Comparison of ENCODE assay signal across 14 cellular contexts in genomic region chr22:26902401-26903029, GRCh38.
DNase-seq lines count a peak whose midpoint lies in the region; ATAC-seq and TF ChIP-seq lines count a peak whose summit lies in the region.
"Had no signal": no experiment of that assay in that cellular context is flagged by ENCODE, and none has a peak within 500 bp of the region (broad histone marks: within the 10 kb centered on the region; RNA-seq: fewer than 3 reads in every experiment).

No MANE protein-coding gene starts in this region.

- H3K4me1 ChIP-seq in CD8-positive, alpha-beta T cell (ENCODE audit: insufficient read depth, low read length) = peaks cover 10% of the 10 kb centered on the region
- H3K4me1 ChIP-seq in ectodermal cell (ENCODE audit: control insufficient read depth, insufficient read depth, low read length) = peaks cover 10% of the 10 kb centered on the region
- H3K4me1 ChIP-seq: psoas muscle had no signal

- TF ChIP-seq CTCF in CD8-positive, alpha-beta T cell (IDR thresholded peaks at IDR 0.05) = no peak
- TF ChIP-seq CTCF in nephron (IDR thresholded peaks at IDR 0.05; ENCODE audit: unreplicated experiment in 3 of 3) = no peak

- no peak for ATAC-seq in CD8-positive, alpha-beta T cell
- ATAC-seq in GM21529 (IDR thresholded peaks at IDR 0.05; ENCODE audit: unreplicated experiment) = no peak
- ATAC-seq: psoas muscle, Right ventricle myocardium inferior had no signal

- H3K36me3 ChIP-seq in CD8-positive, alpha-beta T cell (ENCODE audit: insufficient read depth, low read length) = no peaks in the 10 kb centered on the region
- H3K36me3 ChIP-seq in ectodermal cell (ENCODE audit: control insufficient read depth, insufficient read depth, low read length) = no peaks in the 10 kb centered on the region

- POLR2A ChIA-PET in CD8-positive, alpha-beta T cell (lab: Charles Lee) = no interaction called here

- H3K4me3 ChIP-seq in CD8-positive, alpha-beta T cell (ENCODE audit: low read depth, low read length) = no peak overlapping the region
- H3K4me3 ChIP-seq in ectodermal cell (ENCODE audit: insufficient read depth, low read depth, low read length) = peak overlapping the region; percentile 7
- H3K4me3 ChIP-seq: lung, psoas muscle had no signal

- H3K27me3 ChIP-seq in CD8-positive, alpha-beta T cell (ENCODE audit: insufficient read depth, low read length) = peaks cover 7% of the 10 kb centered on the region
- H3K27me3 ChIP-seq in ectodermal cell (ENCODE audit: control insufficient read depth, insufficient read depth, low read length, poor library complexity, severe bottlenecking) = peaks cover 17% of the 10 kb centered on the region

- intact Hi-C loops in CD8-positive, alpha-beta T cell (cut with DNase I, micrococcal nuclease) = no loop called here

- CTCF ChIA-PET in CD8-positive, alpha-beta T cell (lab: Charles Lee) = no interaction called here

- DNase-seq in CD8-positive, alpha-beta T cell = no peak
- DNase-seq in NCI-H226 (no peak), NCI-H2107 (lab: John Stamatoyannopoulos, UW) (no peak)
- DNase-seq in activated effector memory CD4-positive, alpha-beta T cell treated with Interleukin-2 at 50 U/mL for 16 hours = no peak
- DNase-seq: NCI-H510A treated with DMSO at 0.1 percent for 48 hours; psoas muscle; stimulated activated CD4-positive, alpha-beta T cell treated with anti-CD3 and anti-CD28 coated beads, Interleukin-1b, Interleukin-23, amount 100 ng/mL, for 48 hours had no signal

- no peak overlapping the region for H3K27ac ChIP-seq in CD8-positive, alpha-beta T cell (ENCODE audit: low read depth, low read length)
- no peak overlapping the region for H3K27ac ChIP-seq in ectodermal cell (ENCODE audit: insufficient read depth, low read depth, low read length, poor library complexity, severe bottlenecking)
- H3K27ac ChIP-seq: C4-2B, psoas muscle had no signal

- H3K36me3 Mint-ChIP-seq in CD8-positive, alpha-beta T cell = peaks cover 7% of the 10 kb centered on the region
- H3K36me3 Mint-ChIP-seq in IgD-negative memory B cell (no peaks in the 10 kb centered on the region), nephron (ENCODE audit: low read depth) (no peaks in the 10 kb centered on the region)

- H3K4me3 Mint-ChIP-seq in CD8-positive, alpha-beta T cell = peak overlapping the region; percentile 76
- peak overlapping the region; percentile 5 to 89 (median 72) for H3K4me3 Mint-ChIP-seq in IgD-negative memory B cell
- peak overlapping the region; percentile 63 to 70 (median 64) for H3K4me3 Mint-ChIP-seq in nephron

- no peaks in the 10 kb centered on the region for H3K9me3 ChIP-seq in CD8-positive, alpha-beta T cell (ENCODE audit: low read length)
- H3K9me3 ChIP-seq in ectodermal cell (ENCODE audit: control insufficient read depth, low read length) = no peaks in the 10 kb centered on the region
- H3K9me3 ChIP-seq: psoas muscle had no signal

- peaks cover 40% of the 10 kb centered on the region for H3K27me3 Mint-ChIP-seq in CD8-positive, alpha-beta T cell (ENCODE audit: low read depth)
- peaks cover 26% of the 10 kb centered on the region for H3K27me3 Mint-ChIP-seq in IgD-negative memory B cell
- peaks cover 60% of the 10 kb centered on the region for H3K27me3 Mint-ChIP-seq in nephron (ENCODE audit: low read depth)

- no peaks in the 10 kb centered on the region for H3K9me3 Mint-ChIP-seq in CD8-positive, alpha-beta T cell
- H3K9me3 Mint-ChIP-seq in IgD-negative memory B cell (no peaks in the 10 kb centered on the region), nephron (no peaks in the 10 kb centered on the region)

- no peak overlapping the region for H3K27ac Mint-ChIP-seq in CD8-positive, alpha-beta T cell
- no peak overlapping the region for H3K27ac Mint-ChIP-seq in IgD-negative memory B cell
- H3K27ac Mint-ChIP-seq in nephron = peak overlapping the region; percentile 4 to 34 (median 6)

- WGBS in ectodermal cell, 2 experiments = 18 to 23% methylated on average over 7 of the region's 7 CpGs

- peaks cover 20% of the 10 kb centered on the region for H3K4me1 Mint-ChIP-seq in CD8-positive, alpha-beta T cell (ENCODE audit: low read depth)
- H3K4me1 Mint-ChIP-seq in IgD-negative memory B cell (peaks cover 7 to 16% (median 11%) of the 10 kb centered on the region in 3 donors), nephron (peaks cover 40% of the 10 kb centered on the region)

Comparison
In these comparisons a context has a peak if more than half of its experiments do, and no peak if none do; other contexts are left out.
1. H3K27ac Mint-ChIP-seq: peak in nephron (3 of 3); none in CD8-positive, alpha-beta T cell (single experiment) and IgD-negative memory B cell (0 of 3).
2. Peak in every context shown above with its lines, with median percentiles within 50 percentile points of each other: H3K4me3 Mint-ChIP-seq.